In the genomic region with DNA sequence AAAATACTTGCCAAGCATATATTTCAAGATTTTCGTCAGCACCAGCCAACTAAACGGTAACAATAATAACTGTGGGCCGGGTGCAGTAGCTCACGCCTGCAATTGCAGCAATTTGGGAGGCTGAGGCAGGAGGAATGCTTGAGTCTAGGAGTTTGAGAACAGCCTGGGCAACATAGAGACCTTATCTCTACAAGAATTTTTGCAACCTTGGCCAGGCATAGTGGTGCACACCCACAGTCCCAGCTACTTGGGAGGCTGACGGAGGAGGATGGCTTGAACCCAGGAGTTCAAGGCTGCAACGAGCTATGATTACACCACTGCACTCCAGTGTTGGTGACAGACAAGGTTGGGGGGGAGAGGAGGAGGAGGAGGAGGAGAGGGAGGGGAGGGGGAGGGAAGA, we compare ENCODE assay signal across 18 cellular contexts.
DNase-seq lines count a peak whose midpoint lies in the region; TF ChIP-seq lines count a peak whose summit lies in the region.
"Had no signal": no experiment of that assay in that cellular context is flagged by ENCODE, and none has a peak within 500 bp of the region (broad histone marks: within the 10 kb centered on the region; RNA-seq: fewer than 3 reads in every experiment).

No MANE protein-coding gene starts in this region.

- H2AK5ac ChIP-seq in trophoblast cell (ENCODE audit: low read length) = no peak overlapping the region

- H3K27me3 ChIP-seq in trophoblast cell (ENCODE audit: insufficient read depth, low read length) (no peaks in the 10 kb centered on the region), spleen (replicated peaks in 1 of 7) (no peaks in the 10 kb centered on the region)
- H3K27me3 ChIP-seq: BE2C, BLaER1 had no signal

- intact Hi-C loops in spleen (cut with DNase I; ENCODE audit: low total_unique reads) = no loop called here

- DNase-seq in mesothelial cell of epicardium (ENCODE audit: low spot score in 2 of 2, unreplicated experiment in 2 of 2) = no peak
- peak; percentile 54 to 79 for DNase-seq in trophoblast cell
- DNase-seq in spleen = peak; percentile 7
- DNase-seq in chondrocyte (ENCODE audit: low spot score) = no peak
- DNase-seq in NCI-H128 (lab: John Stamatoyannopoulos, UW; ENCODE audit: unreplicated experiment) = no peak
- no peak for DNase-seq in activated naive CD8-positive, alpha-beta T cell treated with anti-CD3 and anti-CD28 coated beads for 36 hours
- DNase-seq: 8988T; ACHN; BE2C; C1 segment of cervical spinal cord; Caco-2; Calu3; CD4-positive, alpha-beta T cell; CD8-positive, alpha-beta T cell; DMS79 treated with DMSO at 0.1 percent for 48 hours; GF-D8 had no signal

- no CpG with 5 or more reads among the region's 6 CpGs for WGBS in trophoblast cell (ENCODE audit: extremely low coverage, insufficient coverage, insufficient read length)
- 78 to 89% (median 82%) methylated on average over 6 of the region's 6 CpGs for WGBS in spleen, 5 donors

- H3K79me1 ChIP-seq in trophoblast cell (ENCODE audit: low read length) = no peaks in the 10 kb centered on the region

- H3K27ac ChIP-seq in trophoblast cell (ENCODE audit: low read depth, low read length) (no peak overlapping the region), spleen (no peak overlapping the region)
- H3K27ac ChIP-seq: BLaER1 had no signal

- peaks cover 21% of the 10 kb centered on the region for H3K36me3 Mint-ChIP-seq in mesothelial cell of epicardium
- H3K36me3 Mint-ChIP-seq in chondrocyte (ENCODE audit: low read depth) = peaks cover 5% of the 10 kb centered on the region
- H3K36me3 Mint-ChIP-seq in activated naive CD8-positive, alpha-beta T cell treated with anti-CD3 and anti-CD28 coated beads for 36 hours = peaks cover 8% of the 10 kb centered on the region
- H3K36me3 Mint-ChIP-seq: CD14-positive monocyte; CD8-positive, alpha-beta T cell had no signal

- TF ChIP-seq POLR2A in spleen (IDR thresholded peaks at IDR 0.05) = no peak

- no peak overlapping the region for H3K23ac ChIP-seq in trophoblast cell (ENCODE audit: low read length)

- H3K4me1 ChIP-seq in trophoblast cell (ENCODE audit: control insufficient read depth in 1 of 2, insufficient read depth in 2 of 2, low read length in 2 of 2) (no peaks in the 10 kb centered on the region), spleen (no peaks in the 10 kb centered on the region)
- H3K4me1 ChIP-seq: BE2C, BLaER1, Caco-2 had no signal

- H3K9ac ChIP-seq in trophoblast cell (ENCODE audit: low read length) = no peak overlapping the region
- H3K9ac ChIP-seq: BLaER1 had no signal

- peaks cover 19% of the 10 kb centered on the region for H3K9me3 Mint-ChIP-seq in mesothelial cell of epicardium
- peaks cover 15% of the 10 kb centered on the region for H3K9me3 Mint-ChIP-seq in chondrocyte (ENCODE audit: low read depth)
- peaks cover 5% of the 10 kb centered on the region for H3K9me3 Mint-ChIP-seq in activated naive CD8-positive, alpha-beta T cell treated with anti-CD3 and anti-CD28 coated beads for 36 hours

- no peak overlapping the region for H3K4me3 Mint-ChIP-seq in mesothelial cell of epicardium
- no peak overlapping the region for H3K4me3 Mint-ChIP-seq in chondrocyte (ENCODE audit: unreplicated experiment)
- H3K4me3 Mint-ChIP-seq in activated naive CD8-positive, alpha-beta T cell treated with anti-CD3 and anti-CD28 coated beads for 36 hours = no peak overlapping the region
- H3K4me3 Mint-ChIP-seq: CD14-positive monocyte; CD4-positive, alpha-beta T cell; CD8-positive, alpha-beta T cell had no signal

- H3K14ac ChIP-seq in trophoblast cell (ENCODE audit: low read length) = no peak overlapping the region

- H3K36me3 ChIP-seq in trophoblast cell (ENCODE audit: control insufficient read depth in 1 of 2, insufficient read depth in 2 of 2, low read length in 2 of 2) = peaks cover 0 to 5% of the 10 kb centered on the region in 2 experiments
- no peaks in the 10 kb centered on the region for H3K36me3 ChIP-seq in spleen
- H3K36me3 ChIP-seq: BE2C had no signal

- H2AFZ ChIP-seq in trophoblast cell (ENCODE audit: insufficient read depth, low read length, poor library complexity) = no peak overlapping the region

- no peak overlapping the region for H3K18ac ChIP-seq in trophoblast cell (ENCODE audit: low read length)

- TF ChIP-seq CTCF in mesothelial cell of epicardium (IDR thresholded peaks at IDR 0.05; ENCODE audit: unreplicated experiment) (no peak), spleen (IDR thresholded peaks at IDR 0.05 in 8 of 11, conservative IDR thresholded peaks at IDR 0.05 in 3 of 11) (no peak), chondrocyte (IDR thresholded peaks at IDR 0.05) (no peak)

- H3K27ac Mint-ChIP-seq in mesothelial cell of epicardium (peak overlapping the region; percentile 21), chondrocyte (ENCODE audit: unreplicated experiment) (no peak overlapping the region)
- no peak overlapping the region for H3K27ac Mint-ChIP-seq in activated naive CD8-positive, alpha-beta T cell treated with anti-CD3 and anti-CD28 coated beads for 36 hours
- H3K27ac Mint-ChIP-seq: CD14-positive monocyte; CD4-positive, alpha-beta T cell; CD8-positive, alpha-beta T cell had no signal

- H3K4me1 Mint-ChIP-seq in mesothelial cell of epicardium (peaks cover 52% of the 10 kb centered on the region), chondrocyte (ENCODE audit: low read depth) (no peaks in the 10 kb centered on the region)
- H3K4me1 Mint-ChIP-seq in activated naive CD8-positive, alpha-beta T cell treated with anti-CD3 and anti-CD28 coated beads for 36 hours = peaks cover 2% of the 10 kb centered on the region
- H3K4me1 Mint-ChIP-seq: CD14-positive monocyte had no signal

- no peak overlapping the region for H4K8ac ChIP-seq in trophoblast cell (ENCODE audit: low read depth, low read length)

- no peaks in the 10 kb centered on the region for H3K79me2 ChIP-seq in trophoblast cell (ENCODE audit: control insufficient read depth, insufficient read depth, low read length, poor library complexity)

- H2BK120ac ChIP-seq in trophoblast cell (ENCODE audit: insufficient read depth, low read length, poor library complexity) = no peak overlapping the region

- H3K27me3 Mint-ChIP-seq in mesothelial cell of epicardium (ENCODE audit: low read depth) (no peaks in the 10 kb centered on the region), chondrocyte (ENCODE audit: low read depth) (no peaks in the 10 kb centered on the region)
- H3K27me3 Mint-ChIP-seq in activated naive CD8-positive, alpha-beta T cell treated with anti-CD3 and anti-CD28 coated beads for 36 hours = no peaks in the 10 kb centered on the region
- H3K27me3 Mint-ChIP-seq: CD4-positive, alpha-beta T cell had no signal

- H3K9me3 ChIP-seq in trophoblast cell (ENCODE audit: insufficient read depth, low read depth, low read length) = peaks cover 11% of the 10 kb centered on the region
- H3K9me3 ChIP-seq in spleen = peaks cover 0 to 29% (median 19%) of the 10 kb centered on the region in 8 donors
- H3K9me3 ChIP-seq: BE2C, Caco-2 had no signal

- no peak overlapping the region for H4K91ac ChIP-seq in trophoblast cell (ENCODE audit: low read depth, low read length)

- H4K12ac ChIP-seq in trophoblast cell (ENCODE audit: low read depth, low read length) = no peak overlapping the region

- H3K4ac ChIP-seq in trophoblast cell (ENCODE audit: low read depth, low read length) = no peak overlapping the region

- H3K4me3 ChIP-seq in trophoblast cell (ENCODE audit: low read depth, low read length) (no peak overlapping the region), spleen (no peak overlapping the region)
- H3K4me3 ChIP-seq: BLaER1 had no signal

- no peak overlapping the region for H2BK12ac ChIP-seq in trophoblast cell (ENCODE audit: low read length)

- H3K4me2 ChIP-seq in trophoblast cell (ENCODE audit: low read length) = no peak overlapping the region
- H3K4me2 ChIP-seq: BLaER1 had no signal

- no peak overlapping the region for H2BK5ac ChIP-seq in trophoblast cell (ENCODE audit: low read depth, low read length, poor library complexity)

Comparison
In these comparisons a context has a peak if more than half of its experiments do, and no peak if none do; other contexts are left out.
1. DNase-seq: peak in trophoblast cell (2 of 2) and spleen (single experiment); none in mesothelial cell of epicardium (0 of 2), chondrocyte (single experiment), NCI-H128 (single experiment) and activated naive CD8-positive, alpha-beta T cell treated with anti-CD3 and anti-CD28 coated beads for 36 hours (single experiment).